In genomic region chr14:80669416-80669815, GRCh38 we compare ENCODE assay signal across 27 cellular contexts.
A peak's percentile ranks its signal among the peaks of the same experiment; 100 is the strongest.
DNase-seq lines count a peak whose midpoint lies in the region; ATAC-seq, FAIRE-seq and TF ChIP-seq lines count a peak whose summit lies in the region.
"Had no signal": no experiment of that assay in that cellular context is flagged by ENCODE, and none has a peak within 500 bp of the region (broad histone marks: within the 10 kb centered on the region; RNA-seq: fewer than 3 reads in every experiment).

No MANE protein-coding gene starts in this region.

- peaks cover 5% of the 10 kb centered on the region for H3K9me3 Mint-ChIP-seq in astrocyte (ENCODE audit: unreplicated experiment)

- H3K36me3 ChIP-seq in astrocyte (ENCODE audit: insufficient read depth, low read length), result no peaks in the 10 kb centered on the region
- no peaks in the 10 kb centered on the region for H3K36me3 ChIP-seq in ascending aorta
- H3K36me3 ChIP-seq: BLaER1, SJSA1 had no signal

- H3K4me1 Mint-ChIP-seq in astrocyte (ENCODE audit: low read depth, unreplicated experiment), result no peaks in the 10 kb centered on the region

- TF ChIP-seq CTCF in AG04449 (IDR thresholded peaks at IDR 0.05; ENCODE audit: insufficient read depth, low read length, missing control alignments) (no peak), astrocyte (IDR thresholded peaks at IDR 0.05; ENCODE audit: insufficient read depth, low read depth, low read length) (no peak), fibroblast of mammary gland (conservative IDR thresholded peaks at IDR 0.05; ENCODE audit: control insufficient read depth, insufficient read depth, low read depth, low read length) (no peak), ascending aorta (IDR thresholded peaks at IDR 0.05) (no peak)

- H2AFZ ChIP-seq in astrocyte (ENCODE audit: low read depth, low read length), result no peak overlapping the region

- H3K4me1 ChIP-seq in astrocyte (ENCODE audit: insufficient read depth, low read length) (peaks cover 5% of the 10 kb centered on the region), ascending aorta (no peaks in the 10 kb centered on the region)
- H3K4me1 ChIP-seq: BLaER1 had no signal

- H3K4me2 ChIP-seq in astrocyte (ENCODE audit: low read length), result no peak overlapping the region
- H3K4me2 ChIP-seq: BLaER1 had no signal

- H3K4me3 ChIP-seq in AG04449 (ENCODE audit: low read depth, low read length) (no peak overlapping the region), astrocyte (ENCODE audit: insufficient read depth, low read depth, low read length) (no peak overlapping the region), fibroblast of mammary gland (ENCODE audit: control insufficient read depth, low read depth, low read length) (no peak overlapping the region), ascending aorta (no peak overlapping the region)
- H3K4me3 ChIP-seq: BLaER1, SJSA1 had no signal

- no peak for ATAC-seq in HG03039 (IDR thresholded peaks at IDR 0.05; ENCODE audit: unreplicated experiment)

- no peak overlapping the region for H3K9ac ChIP-seq in astrocyte (ENCODE audit: low read length)
- H3K9ac ChIP-seq: BLaER1 had no signal

- no peak overlapping the region for H3K4me3 Mint-ChIP-seq in astrocyte (ENCODE audit: unreplicated experiment)
- H3K4me3 Mint-ChIP-seq: CD4-positive, CD25-positive, alpha-beta regulatory T cell had no signal

- H3K27me3 ChIP-seq in astrocyte (ENCODE audit: insufficient read depth, low read length) (no peaks in the 10 kb centered on the region), ascending aorta (no peaks in the 10 kb centered on the region)
- H3K27me3 ChIP-seq: BLaER1, SJSA1 had no signal

- H3K27ac Mint-ChIP-seq in astrocyte (ENCODE audit: unreplicated experiment), result no peak overlapping the region
- H3K27ac Mint-ChIP-seq: CD4-positive, CD25-positive, alpha-beta regulatory T cell had no signal

- intact Hi-C loops in ascending aorta (cut with DNase I), result no loop called here

- CTCF ChIA-PET in AG04449 (lab: Yijun Ruan, JAX), result no interaction called here

- DNase-seq in AG04449 (ENCODE audit: low read depth, low spot score) (peak; percentile 12), HCEC 1CT (peak; percentile 12), astrocyte (ENCODE audit: low read depth) (peak; percentile 74), fibroblast of mammary gland (ENCODE audit: low read depth) (peak; percentile 11), COR-L47 (lab: John Stamatoyannopoulos, UW) (no peak), hepatic stellate cell (ENCODE audit: low spot score) (no peak), ascending aorta (ENCODE audit: low spot score in 2 of 2) (no peak)
- DNase-seq: ACHN; CD4-positive, CD25-positive, alpha-beta regulatory T cell; DMS53; GF-D8; KBM-7; MM.1S; NCI-H1417; NCI-H1694; NCI-H2029 treated with DMSO at 0.1 percent for 48 hours; NCI-H446 treated with DMSO at 0.1 percent for 48 hours; NCI-H526; Right ventricle myocardium superior; RPMI8226 had no signal

- FAIRE-seq in astrocyte (lab: Jason Lieb, UNC), result peak; percentile 71
- FAIRE-seq: GM12892, H54, HTR-8/SVneo had no signal

- H3K27me3 Mint-ChIP-seq in astrocyte (ENCODE audit: low read depth, unreplicated experiment), result no peaks in the 10 kb centered on the region
- H3K27me3 Mint-ChIP-seq: CD4-positive, CD25-positive, alpha-beta regulatory T cell had no signal

- no peaks in the 10 kb centered on the region for H3K79me2 ChIP-seq in astrocyte (ENCODE audit: insufficient read depth, low read length)

- H3K27ac ChIP-seq in astrocyte (ENCODE audit: low read depth, low read length) (no peak overlapping the region), ascending aorta (no peak overlapping the region)
- H3K27ac ChIP-seq: 22Rv1, BLaER1, SJSA1 had no signal

- H4K20me1 ChIP-seq in astrocyte (ENCODE audit: insufficient read depth, low read length), result no peaks in the 10 kb centered on the region
- H4K20me1 ChIP-seq: BLaER1 had no signal

- POLR2A ChIA-PET in AG04449 (lab: Yijun Ruan, JAX), result no interaction called here

- H3K9me3 ChIP-seq in astrocyte (ENCODE audit: insufficient read depth, low read depth, low read length), result no peaks in the 10 kb centered on the region
- no peaks in the 10 kb centered on the region for H3K9me3 ChIP-seq in ascending aorta

- no peaks in the 10 kb centered on the region for H3K36me3 Mint-ChIP-seq in astrocyte (ENCODE audit: low read depth, unreplicated experiment)

Comparison
In these comparisons a context has a peak if more than half of its experiments do, and no peak if none do; other contexts are left out.
1. DNase-seq: peak in AG04449 (single experiment), HCEC 1CT (single experiment), astrocyte (single experiment) and fibroblast of mammary gland (single experiment); none in COR-L47 (single experiment), hepatic stellate cell (single experiment) and ascending aorta (0 of 2).